In the genomic region with DNA sequence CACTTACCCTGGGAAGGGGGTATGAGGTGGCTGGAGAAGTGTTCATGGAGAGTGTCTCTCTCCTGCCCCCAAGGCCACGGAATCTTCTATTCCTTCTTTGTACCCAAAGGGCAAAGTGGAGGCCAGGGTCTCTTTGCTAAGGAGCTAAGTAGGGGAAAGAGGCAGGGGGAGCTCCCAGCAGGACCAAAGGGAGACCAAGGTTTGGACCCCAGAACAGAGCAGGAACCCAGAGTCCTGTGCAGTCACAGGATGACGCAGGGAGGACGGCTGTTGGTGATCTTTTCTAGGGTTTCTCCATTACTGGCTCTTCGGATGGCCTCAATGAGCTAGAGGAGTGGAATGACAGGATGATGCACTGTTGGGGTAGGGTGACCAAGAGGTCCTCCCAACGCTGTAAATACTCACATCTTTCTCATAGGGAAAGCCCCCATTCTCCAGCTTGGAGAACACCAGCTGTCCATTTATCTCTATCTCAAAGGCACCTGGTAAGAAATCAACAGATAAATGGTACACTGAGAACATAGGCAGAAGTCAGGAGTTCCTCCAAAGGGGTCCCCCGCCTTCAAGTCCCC, we compare ENCODE assay signal across 8 cellular contexts. TPM values are rescaled to one million over a fixed set of nuclear protein-coding genes. Genes with fewer than 3 reads are reported as not detected.
DNase-seq lines count a peak whose midpoint lies in the region; ATAC-seq, FAIRE-seq and TF ChIP-seq lines count a peak whose summit lies in the region.

No MANE protein-coding gene starts in this region.

- TF ChIP-seq CTCF in A673 (conservative IDR thresholded peaks at IDR 0.05; ENCODE audit: low read depth, low read length) (no peak), bronchial epithelial cell (IDR thresholded peaks at IDR 0.05; ENCODE audit: insufficient read depth, low read length, severe bottlenecking) (no peak)

- no TSS peak for BruUV-seq in A673 (replicated peaks; lab: Mats Ljungman, UMichigan)

- FAIRE-seq in HTR-8/SVneo (lab: Jason Lieb, UNC) (peak; percentile 20), bronchial epithelial cell (lab: Jason Lieb, UNC) (no peak)

- ATAC-seq in HG03442 (IDR thresholded peaks at IDR 0.05; ENCODE audit: unreplicated experiment): no peak
- no peak for ATAC-seq in HG03460 (IDR thresholded peaks at IDR 0.05; ENCODE audit: unreplicated experiment)
- no peak for ATAC-seq in GM19023 (IDR thresholded peaks at IDR 0.05; ENCODE audit: unreplicated experiment)

- POLR2A ChIA-PET in A673 (lab: Charles Lee; ENCODE audit: low non-redundant PET): interaction anchor here (0.5 kb wide), 1 partner anchor 29 kb away, joined by 3 read pairs; no protein-coding TSS in a partner anchor

- intact Hi-C loops in A673 (cut with micrococcal nuclease; ENCODE audit: unreplicated experiment): no loop called here

- H3K27ac ChIP-seq in A673 (ENCODE audit: low read depth, low read length, poor library complexity, severe bottlenecking) (no peak overlapping the region), muscle layer of duodenum (ENCODE audit: low read length) (peak overlapping the region; percentile 83)

- H3K36me3 ChIP-seq in A673 (ENCODE audit: insufficient read depth, low read length, poor library complexity, severe bottlenecking) (no peaks in the 10 kb centered on the region), bronchial epithelial cell (ENCODE audit: control insufficient read depth, insufficient read depth, low read length) (peaks cover 26% of the 10 kb centered on the region), muscle layer of duodenum (ENCODE audit: control insufficient read depth in 1 of 2, insufficient read depth in 2 of 2, low read length in 2 of 2) (peaks cover 22 to 24% of the 10 kb centered on the region in 2 donors)

- DNase-seq in A673 (ENCODE audit: low spot score) (no peak), HTR-8/SVneo (ENCODE audit: insufficient read length, low spot score) (no peak), bronchial epithelial cell (ENCODE audit: low read depth) (no peak)
- DNase-seq in NK-92 treated with Interleukin-12 subunit alpha and Interleukin-12 subunit beta, amount 100 ng/mL, for 24 hours (lab: John Stamatoyannopoulos, UW): no peak

- CTCF ChIA-PET in A673 (lab: Charles Lee): no interaction called here

- H3K9me3 ChIP-seq in A673 (ENCODE audit: low read depth, low read length, poor library complexity, severe bottlenecking) (no peaks in the 10 kb centered on the region), muscle layer of duodenum (ENCODE audit: control insufficient read depth in 1 of 2, low read length in 2 of 2) (no peaks in the 10 kb centered on the region)

- peak overlapping the region; percentile 60 for H3K4me3 ChIP-seq in A673 (ENCODE audit: low read depth, low read length, poor library complexity, severe bottlenecking)
- H3K4me3 ChIP-seq in bronchial epithelial cell (ENCODE audit: low read depth, low read length): peak overlapping the region; percentile 83
- H3K4me3 ChIP-seq in muscle layer of duodenum (ENCODE audit: low read depth in 1 of 2, low read length in 2 of 2): peak overlapping the region; percentile 73 to 91

- H3K4me1 ChIP-seq in A673 (ENCODE audit: insufficient read depth, low read length, poor library complexity, severe bottlenecking) (no peaks in the 10 kb centered on the region), muscle layer of duodenum (ENCODE audit: control insufficient read depth in 1 of 2, insufficient read depth in 2 of 2, low read length in 2 of 2) (peaks cover 0 to 8% of the 10 kb centered on the region in 2 donors)

- H3K27me3 ChIP-seq in A673 (replicated peaks; ENCODE audit: insufficient read depth, low read depth, low read length, poor library complexity): no peaks in the 10 kb centered on the region
- no peaks in the 10 kb centered on the region for H3K27me3 ChIP-seq in bronchial epithelial cell (ENCODE audit: control insufficient read depth, insufficient read depth, low read length)
- H3K27me3 ChIP-seq in muscle layer of duodenum (ENCODE audit: low read depth, low read length): no peaks in the 10 kb centered on the region

RNA-seq across cellular contexts. Expression of a gene that starts 1.0 kb away (rescaled TPM):
- total RNA-seq in A673 (2021): 30.5 and 33.5 TPM in 2 replicates
- 26.6 and 34.1 TPM in 2 replicates for total RNA-seq in bronchial epithelial cell

RNA-seq across cellular contexts. Expression of a gene that starts 8.4 kb away (rescaled TPM):
- total RNA-seq in A673 (2021) (0.62 and 0.63 TPM in 2 replicates), bronchial epithelial cell (9.0 and 14.0 TPM in 2 replicates)

RNA-seq across cellular contexts. Expression of a gene that starts 29.5 kb away (rescaled TPM):
- 11.1 and 17.8 TPM in 2 replicates for total RNA-seq in A673 (2021)
- total RNA-seq in bronchial epithelial cell: 32.1 and 62.3 TPM in 2 replicates

RNA-seq across cellular contexts. Expression of a gene that starts 41.5 kb away (rescaled TPM):
- 3.6 and 7.6 TPM in 2 replicates for total RNA-seq in A673 (2021)
- total RNA-seq in bronchial epithelial cell: 10.8 TPM in 2 replicates
